In genomic region chr5:154729613-154730012, GRCh38 we compare ENCODE assay signal across 1 cellular context.
A peak's percentile ranks its signal among the peaks of the same experiment; 100 is the strongest.
TF ChIP-seq lines count a peak whose summit lies in the region.

No MANE protein-coding gene starts in this region.

TF ChIP-seq in HepG2, 621 proteins besides CTCF, POLR2A, EP300 and RAD21 (continued from another document):
- TF ChIP-seq ZFAT (CRISPR knock-in tag; conservative IDR thresholded peaks at IDR 0.05), result no peak
- peak; percentile 55; the same call in 1 of the 2 replicates for TF ChIP-seq SOX13 (IDR thresholded peaks at IDR 0.05)
- peak in 1 of 2 experiments; percentile 92; a peak in 2 of 4 replicates for TF ChIP-seq SOX13 (CRISPR knock-in tag; conservative IDR thresholded peaks at IDR 0.05 in 1 of 2, IDR thresholded peaks at IDR 0.05 in 1 of 2)
- TF ChIP-seq NFKBIZ (CRISPR knock-in tag; IDR thresholded peaks at IDR 0.05), result no peak
- peak; percentile 97 for TF ChIP-seq ZNF331 (CRISPR knock-in tag; IDR thresholded peaks at IDR 0.05)
- peak; percentile 36; the same call in 1 of the 2 replicates for TF ChIP-seq HNF4A (CRISPR knock-in tag; IDR thresholded peaks at IDR 0.05)
- TF ChIP-seq SUZ12 (IDR thresholded peaks at IDR 0.05; ENCODE audit: low read depth, low read length), result no peak
- peak; percentile 34; the same call in 1 of the 2 replicates for TF ChIP-seq ISL2 (CRISPR knock-in tag; IDR thresholded peaks at IDR 0.05)
- peak; percentile 59 for TF ChIP-seq GATAD2A (CRISPR knock-in tag; IDR thresholded peaks at IDR 0.05)
- TF ChIP-seq SALL1 (CRISPR knock-in tag; IDR thresholded peaks at IDR 0.05), result peak; percentile 36; the same call in 1 of the 2 replicates
- TF ChIP-seq, protein P1, sequence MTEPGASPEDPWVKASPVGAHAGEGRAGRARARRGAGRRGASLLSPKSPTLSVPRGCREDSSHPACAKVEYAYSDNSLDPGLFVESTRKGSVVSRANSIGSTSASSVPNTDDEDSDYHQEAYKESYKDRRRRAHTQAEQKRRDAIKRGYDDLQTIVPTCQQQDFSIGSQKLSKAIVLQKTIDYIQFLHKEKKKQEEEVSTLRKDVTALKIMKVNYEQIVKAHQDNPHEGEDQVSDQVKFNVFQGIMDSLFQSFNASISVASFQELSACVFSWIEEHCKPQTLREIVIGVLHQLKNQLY (CRISPR knock-in tag; IDR thresholded peaks at IDR 0.05), result no peak
- TF ChIP-seq, protein P2, sequence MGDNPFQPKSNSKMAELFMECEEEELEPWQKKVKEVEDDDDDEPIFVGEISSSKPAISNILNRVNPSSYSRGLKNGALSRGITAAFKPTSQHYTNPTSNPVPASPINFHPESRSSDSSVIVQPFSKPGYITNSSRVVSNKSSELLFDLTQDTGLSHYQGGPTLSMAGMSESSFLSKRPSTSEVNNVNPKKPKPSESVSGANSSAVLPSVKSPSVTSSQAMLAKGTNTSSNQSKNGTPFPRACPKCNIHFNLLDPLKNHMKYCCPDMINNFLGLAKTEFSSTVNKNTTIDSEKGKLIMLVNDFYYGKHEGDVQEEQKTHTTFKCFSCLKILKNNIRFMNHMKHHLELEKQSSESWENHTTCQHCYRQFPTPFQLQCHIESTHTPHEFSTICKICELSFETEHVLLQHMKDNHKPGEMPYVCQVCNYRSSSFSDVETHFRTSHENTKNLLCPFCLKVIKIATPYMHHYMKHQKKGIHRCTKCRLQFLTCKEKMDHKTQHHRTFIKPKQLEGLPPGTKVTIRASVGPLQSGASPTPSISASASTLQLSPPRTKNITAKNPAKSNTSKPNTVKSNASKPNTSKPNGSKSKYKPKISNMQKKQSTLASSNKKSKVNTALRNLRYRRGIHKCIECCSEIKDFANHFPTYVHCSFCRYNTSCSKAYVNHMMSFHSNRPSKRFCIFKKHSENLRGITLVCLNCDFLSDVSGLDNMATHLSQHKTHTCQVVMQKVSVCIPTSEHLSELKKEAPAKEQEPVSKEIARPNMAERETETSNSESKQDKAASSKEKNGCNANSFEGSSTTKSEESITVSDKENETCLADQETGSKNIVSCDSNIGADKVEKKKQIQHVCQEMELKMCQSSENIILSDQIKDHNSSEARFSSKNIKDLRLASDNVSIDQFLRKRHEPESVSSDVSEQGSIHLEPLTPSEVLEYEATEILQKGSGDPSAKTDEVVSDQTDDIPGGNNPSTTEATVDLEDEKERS (CRISPR knock-in tag; IDR thresholded peaks at IDR 0.05), result 0 out of 2 replicates have a peak, but pooled peaks have one; percentile 47
- peak; percentile 80 for TF ChIP-seq ONECUT2 (CRISPR knock-in tag; IDR thresholded peaks at IDR 0.05)
- TF ChIP-seq, protein P3, sequence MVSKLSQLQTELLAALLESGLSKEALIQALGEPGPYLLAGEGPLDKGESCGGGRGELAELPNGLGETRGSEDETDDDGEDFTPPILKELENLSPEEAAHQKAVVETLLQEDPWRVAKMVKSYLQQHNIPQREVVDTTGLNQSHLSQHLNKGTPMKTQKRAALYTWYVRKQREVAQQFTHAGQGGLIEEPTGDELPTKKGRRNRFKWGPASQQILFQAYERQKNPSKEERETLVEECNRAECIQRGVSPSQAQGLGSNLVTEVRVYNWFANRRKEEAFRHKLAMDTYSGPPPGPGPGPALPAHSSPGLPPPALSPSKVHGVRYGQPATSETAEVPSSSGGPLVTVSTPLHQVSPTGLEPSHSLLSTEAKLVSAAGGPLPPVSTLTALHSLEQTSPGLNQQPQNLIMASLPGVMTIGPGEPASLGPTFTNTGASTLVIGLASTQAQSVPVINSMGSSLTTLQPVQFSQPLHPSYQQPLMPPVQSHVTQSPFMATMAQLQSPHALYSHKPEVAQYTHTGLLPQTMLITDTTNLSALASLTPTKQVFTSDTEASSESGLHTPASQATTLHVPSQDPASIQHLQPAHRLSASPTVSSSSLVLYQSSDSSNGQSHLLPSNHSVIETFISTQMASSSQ (IDR thresholded peaks at IDR 0.05; ENCODE audit: low read depth), result peak; percentile 81
- TF ChIP-seq, protein P3 (CRISPR knock-in tag; IDR thresholded peaks at IDR 0.05; ENCODE audit: borderline replicate concordance), result peak; percentile 80; the same call in 1 of the 2 replicates
- TF ChIP-seq TCF7 (IDR thresholded peaks at IDR 0.05; ENCODE audit: low read depth), result peak; percentile 45
- no peak for TF ChIP-seq SMAD3 (CRISPR knock-in tag; IDR thresholded peaks at IDR 0.05)
- 0 out of 2 replicates have a peak, but pooled peaks have one; percentile 5 for TF ChIP-seq SP5 (CRISPR knock-in tag; IDR thresholded peaks at IDR 0.05; ENCODE audit: borderline replicate concordance, low read depth)
